25 cellular contexts compared by ENCODE assay signal in genomic region chr1:2184531-2184930, GRCh38. TPM values are rescaled to one million over a fixed set of nuclear protein-coding genes. Genes with fewer than 3 reads are reported as not detected.
A peak's percentile ranks its signal among the peaks of the same experiment; 100 is the strongest.
DNase-seq lines count a peak whose midpoint lies in the region; ATAC-seq and TF ChIP-seq lines count a peak whose summit lies in the region.
"Had no signal": no experiment of that assay in that cellular context is flagged by ENCODE, and none has a peak within 500 bp of the region (broad histone marks: within the 10 kb centered on the region; RNA-seq: fewer than 3 reads in every experiment).

No MANE protein-coding gene starts in this region.

- TSS peak; percentile 25 for BruUV-seq in PC-3 (replicated peaks; lab: Mats Ljungman, UMichigan)

- H3K27me3 ChIP-seq in PC-3 (ENCODE audit: low read length) (no peaks in the 10 kb centered on the region), neuronal stem cell (ENCODE audit: control insufficient read depth in 3 of 3, insufficient read depth in 3 of 3, low read depth in 1 of 3, low read length in 3 of 3) (no peaks in the 10 kb centered on the region)
- H3K27me3 ChIP-seq: BLaER1 treated with 17β-estradiol and CSF1 and Interleukin-3, amounts not matched to agents 10 nM and 100 nM had no signal

- H3K27me3 Mint-ChIP-seq in endothelial cell (ENCODE audit: unreplicated experiment) = peaks cover 12% of the 10 kb centered on the region
- H3K27me3 Mint-ChIP-seq: B cell; CD4-positive, alpha-beta memory T cell; CD4-positive, CD25-positive, alpha-beta regulatory T cell; CD8-positive, alpha-beta memory T cell had no signal

- H3K4me1 ChIP-seq in PC-3 (ENCODE audit: insufficient read depth, low read length) = peaks cover 17% of the 10 kb centered on the region
- H3K4me1 ChIP-seq in neuronal stem cell (ENCODE audit: control insufficient read depth in 2 of 2, insufficient read depth in 1 of 2, low read depth in 1 of 2, low read length in 2 of 2) = peaks cover 0 to 1% of the 10 kb centered on the region in 2 donors

- peaks cover 13% of the 10 kb centered on the region for H3K36me3 Mint-ChIP-seq in endothelial cell (ENCODE audit: low read depth, unreplicated experiment)

- H3K27ac ChIP-seq in PC-3 (ENCODE audit: low read length) (no peak overlapping the region), RWPE1 (peak overlapping the region; percentile 4; the same call in 1 of the 2 replicates), neuronal stem cell (replicated peaks; ENCODE audit: low read length) (no peak overlapping the region)
- H3K27ac ChIP-seq: BLaER1 treated with 17β-estradiol and CSF1 and Interleukin-3, amounts not matched to agents 10 nM and 100 nM; C4-2B had no signal

- no peak overlapping the region for H2AK5ac ChIP-seq in neuronal stem cell (ENCODE audit: low read depth, low read length)

- H3K4ac ChIP-seq in neuronal stem cell (ENCODE audit: low read length) = no peak overlapping the region

- H3K4me2 ChIP-seq in PC-3 (ENCODE audit: low read length) = no peak overlapping the region
- H3K4me2 ChIP-seq in neuronal stem cell (ENCODE audit: insufficient read depth, low read length, poor library complexity, severe bottlenecking) = no peak overlapping the region
- H3K4me2 ChIP-seq: BLaER1 treated with 17β-estradiol and CSF1 and Interleukin-3, amounts not matched to agents 10 nM and 100 nM had no signal

- no peaks in the 10 kb centered on the region; the same call in 1 of the 2 replicates for H3K36me3 ChIP-seq in PC-3 (ENCODE audit: low read depth, low read length)
- peaks cover 11 to 27% of the 10 kb centered on the region in 2 donors for H3K36me3 ChIP-seq in neuronal stem cell (replicated peaks in 1 of 2; ENCODE audit: control insufficient read depth in 2 of 2, insufficient read depth in 2 of 2, low read length in 2 of 2)

- intact Hi-C loops in PC-3 (cut with micrococcal nuclease) (no loop called here), posterior vena cava (cut with DNase I) (no loop called here)

- H3K4me3 ChIP-seq in PC-3 (ENCODE audit: low read length) = no peak overlapping the region
- H3K4me3 ChIP-seq in neuronal stem cell (ENCODE audit: low read length in 2 of 2) = no peak overlapping the region
- H3K4me3 ChIP-seq: BLaER1 treated with 17β-estradiol and CSF1 and Interleukin-3, amounts not matched to agents 10 nM and 100 nM; GM12878 had no signal

- H3K23ac ChIP-seq in neuronal stem cell (ENCODE audit: low read depth, low read length, poor library complexity) = peak overlapping the region; percentile 89

- no CpG with 5 or more reads among the region's 18 CpGs for WGBS in neuronal stem cell (ENCODE audit: extremely low coverage in 2 of 2, insufficient read length in 2 of 2, insufficient replicate concordance in 1 of 2), 2 donors

- CTCF ChIA-PET in PC-3 (lab: Charles Lee) = no interaction called here
- CTCF ChIA-PET in RWPE1 (lab: Yijun Ruan, JAX) = interaction anchor here (0.6 to 4.2 kb wide), 3 partner anchors 10 to 93 kb away, joined by 3 to 30 read pairs (median 3); no protein-coding TSS in a partner anchor

- no peaks in the 10 kb centered on the region for H4K20me1 ChIP-seq in PC-3 (ENCODE audit: low read length)

- no peak for ATAC-seq in PC-3
- ATAC-seq: GM12878 had no signal

- no peaks in the 10 kb centered on the region for H3K9me3 ChIP-seq in PC-3 (ENCODE audit: low read length)
- peaks cover 0 to 2% of the 10 kb centered on the region in 2 donors for H3K9me3 ChIP-seq in neuronal stem cell (replicated peaks in 1 of 2; ENCODE audit: control insufficient read depth in 2 of 2, insufficient read depth in 1 of 2, low read depth in 1 of 2, low read length in 2 of 2)
- H3K9me3 ChIP-seq: BLaER1 treated with 17β-estradiol and CSF1 and Interleukin-3, amounts not matched to agents 10 nM and 100 nM had no signal

- H2BK5ac ChIP-seq in neuronal stem cell (ENCODE audit: low read length) = no peak overlapping the region

- H3K4me1 Mint-ChIP-seq in endothelial cell (ENCODE audit: unreplicated experiment) = peaks cover 4% of the 10 kb centered on the region

- POLR2A ChIA-PET in PC-3 (lab: Charles Lee; ENCODE audit: unreplicated experiment) = no interaction called here
- POLR2A ChIA-PET in RWPE1 (lab: Yijun Ruan, JAX; ENCODE audit: low non-redundant PET) = no interaction called here

- H3K9me2 ChIP-seq in PC-3 (replicated peaks; ENCODE audit: low read length) = no peaks in the 10 kb centered on the region

- no peak overlapping the region for H2BK15ac ChIP-seq in neuronal stem cell (ENCODE audit: low read length)

- no peak overlapping the region for H4K91ac ChIP-seq in neuronal stem cell (ENCODE audit: low read depth, low read length, poor library complexity)

- no peak overlapping the region for H3K18ac ChIP-seq in neuronal stem cell (ENCODE audit: low read length)

- H2AFZ ChIP-seq in PC-3 (ENCODE audit: low read length) = no peak overlapping the region
- H2AFZ ChIP-seq in neuronal stem cell (ENCODE audit: low read length) = no peak overlapping the region

- H4K8ac ChIP-seq in neuronal stem cell (ENCODE audit: low read depth, low read length) = no peak overlapping the region

- peaks cover 11% of the 10 kb centered on the region for H3K79me1 ChIP-seq in neuronal stem cell (ENCODE audit: low read depth, low read length)

- no peak overlapping the region for H3K27ac Mint-ChIP-seq in endothelial cell (ENCODE audit: unreplicated experiment)
- H3K27ac Mint-ChIP-seq: B cell; CD4-positive, alpha-beta memory T cell; CD4-positive, CD25-positive, alpha-beta regulatory T cell had no signal

- H3K9ac ChIP-seq in PC-3 (ENCODE audit: low read length) (no peak overlapping the region), neuronal stem cell (ENCODE audit: low read depth, low read length, poor library complexity) (no peak overlapping the region)

- no peaks in the 10 kb centered on the region for H3K79me2 ChIP-seq in PC-3 (ENCODE audit: low read length)

- H3K14ac ChIP-seq in neuronal stem cell (ENCODE audit: low read length) = no peak overlapping the region

- H3F3A ChIP-seq in PC-3 (ENCODE audit: low read length, unreplicated experiment) = no peaks in the 10 kb centered on the region

- H2BK12ac ChIP-seq in neuronal stem cell (ENCODE audit: low read length) = no peak overlapping the region

- H3K4me3 Mint-ChIP-seq in endothelial cell (ENCODE audit: unreplicated experiment) = peak overlapping the region; percentile 49
- H3K4me3 Mint-ChIP-seq: B cell; CD4-positive, alpha-beta memory T cell; CD4-positive, CD25-positive, alpha-beta regulatory T cell; CD8-positive, alpha-beta memory T cell had no signal

- DNase-seq in PC-3 (no peak), RWPE1 (ENCODE audit: low spot score) (no peak), endothelial cell (ENCODE audit: low spot score) (no peak), neuronal stem cell (ENCODE audit: low spot score) (no peak), cortex of kidney (lab: John Stamatoyannopoulos, UW) (no peak), CD1c-positive myeloid dendritic cell (ENCODE audit: extremely low spot score) (no peak), posterior vena cava (ENCODE audit: low spot score) (no peak), NCI-H187 treated with DMSO at 0.1 percent for 48 hours (lab: John Stamatoyannopoulos, UW) (no peak)
- DNase-seq: 8988T; AML-193; CD4-positive, alpha-beta memory T cell; CD4-positive, CD25-positive, alpha-beta regulatory T cell; CD8-positive, alpha-beta memory T cell; COR-L47; DMS 273 treated with DMSO at 0.1 percent for 48 hours; DMS153; DMS53; DMS79; DND-41; EL; GDM1 had no signal

- no peak overlapping the region for H2BK120ac ChIP-seq in neuronal stem cell (ENCODE audit: low read depth, low read length)

- TF ChIP-seq CTCF in PC-3 (conservative IDR thresholded peaks at IDR 0.05; ENCODE audit: low read depth, low read length) (no peak), RWPE1 (conservative IDR thresholded peaks at IDR 0.05; ENCODE audit: low read depth) (no peak), endothelial cell (IDR thresholded peaks at IDR 0.05; ENCODE audit: unreplicated experiment) (no peak)

- H3K9me3 Mint-ChIP-seq in endothelial cell (ENCODE audit: unreplicated experiment) = no peaks in the 10 kb centered on the region
- H3K9me3 Mint-ChIP-seq: CD4-positive, CD25-positive, alpha-beta regulatory T cell; CD8-positive, alpha-beta memory T cell had no signal

RNA-seq across cellular contexts. Expression of gene FAAP20, which starts 10.0 kb away (rescaled TPM):
- 114 and 148 TPM in 2 replicates for total RNA-seq in PC-3 (2014; rRNA removed)
- total RNA-seq in endothelial cell (ENCODE audit: unreplicated experiment) = 118 TPM
- polyA plus RNA-seq in neuronal stem cell (2013, experiment 1 of 2) = 108 TPM
- 108 TPM for polyA plus RNA-seq in neuronal stem cell (2013, experiment 2 of 2)
- total RNA-seq in posterior vena cava = 10 to 100 TPM; 50.7 to 52.9 TPM

RNA-seq across cellular contexts. Expression of gene SKI, which starts 43.6 kb away (rescaled TPM):
- 28.3 and 61.7 TPM in 2 replicates for total RNA-seq in PC-3 (2014; rRNA removed)
- 73.3 TPM for total RNA-seq in endothelial cell (ENCODE audit: unreplicated experiment)
- 37.5 TPM for polyA plus RNA-seq in neuronal stem cell (2013, experiment 1 of 2)
- polyA plus RNA-seq in neuronal stem cell (2013, experiment 2 of 2) = 41.3 TPM
- 100 to 1,000 TPM; 104 to 111 TPM for total RNA-seq in posterior vena cava
